Comparison of ENCODE assay signal across 15 cellular contexts in the genomic region with DNA sequence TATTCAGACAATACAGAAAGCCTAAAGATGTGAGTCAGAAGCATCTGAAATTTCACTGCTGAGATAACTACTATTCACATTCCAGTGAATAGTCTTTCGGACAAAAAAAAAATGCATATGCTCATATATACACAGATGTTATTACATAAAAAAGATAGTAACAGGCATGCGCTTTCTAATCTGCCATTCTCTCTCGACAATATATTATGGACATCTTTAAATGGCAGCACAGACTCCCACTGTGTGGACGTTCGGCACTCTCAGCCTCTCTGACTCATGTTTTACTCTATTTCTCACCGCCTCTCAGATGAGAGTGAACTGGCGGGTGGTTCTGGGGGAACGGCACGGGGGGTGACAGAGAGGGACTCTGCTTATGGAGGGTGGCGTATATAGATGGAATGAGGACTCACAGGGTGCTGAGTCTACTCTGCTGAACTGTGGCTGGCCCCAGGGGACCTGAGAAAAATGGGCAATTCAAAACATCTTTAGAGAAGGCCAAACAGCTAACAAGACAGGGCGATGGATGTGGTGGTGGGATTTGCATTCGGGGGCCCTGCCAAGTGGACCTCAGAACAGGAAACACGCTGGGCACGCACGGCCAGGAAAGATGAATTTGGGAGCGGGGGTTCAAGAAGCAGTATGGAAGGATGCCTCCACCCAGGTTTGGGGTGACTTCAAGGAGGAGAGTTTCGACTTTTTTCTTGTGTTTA.
DNase-seq lines count a peak whose midpoint lies in the region; ATAC-seq and TF ChIP-seq lines count a peak whose summit lies in the region.
"Had no signal": no experiment of that assay in that cellular context is flagged by ENCODE, and none has a peak within 500 bp of the region (broad histone marks: within the 10 kb centered on the region; RNA-seq: fewer than 3 reads in every experiment).

No MANE protein-coding gene starts in this region.

- no peak overlapping the region for H3K18ac ChIP-seq in mesendoderm (ENCODE audit: low read length)

- TF ChIP-seq CTCF in HCT116 (IDR thresholded peaks at IDR 0.05 in 2 of 3, conservative IDR thresholded peaks at IDR 0.05 in 1 of 3; ENCODE audit: borderline replicate concordance in 1 of 3, insufficient read depth in 1 of 3, low read depth in 2 of 3, low read length in 2 of 3): no peak
- TF ChIP-seq CTCF in foreskin fibroblast (IDR thresholded peaks at IDR 0.05; ENCODE audit: low read depth, low read length): no peak

- H3K79me2 ChIP-seq in HCT116 (ENCODE audit: insufficient read depth, low read length) (no peaks in the 10 kb centered on the region), mesendoderm (ENCODE audit: control insufficient read depth, insufficient read depth, low read length) (no peaks in the 10 kb centered on the region)

- H3K23ac ChIP-seq in mesendoderm (ENCODE audit: low read length): no peak overlapping the region

- no TSS peak for BruUV-seq in HCT116 (replicated peaks; lab: Mats Ljungman, UMichigan)

- no peaks in the 10 kb centered on the region for H3K9me2 ChIP-seq in HCT116 (ENCODE audit: insufficient read depth)

- RAD21 ChIA-PET in HCT116 (lab: Charles Lee; ENCODE audit: low non-redundant PET in 1 of 2, low total read pairs in 2 of 2, uncharacterized antibody in 2 of 2, unreplicated experiment in 2 of 2): no interaction called here

- no CpG with 5 or more reads among the region's 17 CpGs for WGBS in mesendoderm (ENCODE audit: extremely low coverage, insufficient coverage, low lambda C conversion rate)

- ATAC-seq in HCT116: no peak
- ATAC-seq: left colon; natural killer cell treated with Interleukin-12 subunit alpha and Interleukin-12 subunit beta and Interleukin-15 and Interleukin-18, amount 100 ng/mL, for 72 hours had no signal

- no peak overlapping the region for H2BK15ac ChIP-seq in mesendoderm (replicated peaks; ENCODE audit: low read depth)

- no peak for TF ChIP-seq RAD21 in HCT116 (IDR thresholded peaks at IDR 0.05; ENCODE audit: low read depth)

- H3K4me1 ChIP-seq in HCT116 (ENCODE audit: control insufficient read depth in 1 of 2, insufficient read depth in 2 of 2, low read length in 2 of 2): peaks cover 26 to 62% of the 10 kb centered on the region in 2 experiments
- no peaks in the 10 kb centered on the region for H3K4me1 ChIP-seq in mesendoderm (ENCODE audit: control insufficient read depth, low read depth, low read length)

- no peak overlapping the region for H3K4ac ChIP-seq in mesendoderm (ENCODE audit: low read depth, low read length)

- H3K36me3 ChIP-seq in HCT116 (ENCODE audit: control insufficient read depth in 1 of 2, insufficient read depth in 2 of 2, low read length in 2 of 2): no peaks in the 10 kb centered on the region
- H3K36me3 ChIP-seq in mesendoderm (ENCODE audit: control insufficient read depth, insufficient read depth, low read length): no peaks in the 10 kb centered on the region

- H3K9ac ChIP-seq in HCT116 (ENCODE audit: low read length) (no peak overlapping the region), mesendoderm (ENCODE audit: low read length) (no peak overlapping the region)
- H3K9ac ChIP-seq: KMS-11 had no signal

- no peak overlapping the region for H3K27ac ChIP-seq in HCT116 (ENCODE audit: low read depth, low read length)
- no peak overlapping the region for H3K27ac ChIP-seq in mesendoderm (ENCODE audit: low read depth, low read length)
- H3K27ac ChIP-seq: KMS-11 had no signal

- no peak overlapping the region for H4K8ac ChIP-seq in mesendoderm (ENCODE audit: low read depth, low read length)

- H4K20me1 ChIP-seq in HCT116 (ENCODE audit: insufficient read depth): no peaks in the 10 kb centered on the region

- H3K9me3 ChIP-seq in HCT116 (ENCODE audit: control insufficient read depth in 1 of 2, insufficient read depth in 1 of 2, low read depth in 1 of 2, low read length in 2 of 2): no peaks in the 10 kb centered on the region

- H2AK5ac ChIP-seq in mesendoderm (ENCODE audit: low read length): no peak overlapping the region

- no peak overlapping the region for H4K5ac ChIP-seq in mesendoderm (ENCODE audit: low read length)

- TF ChIP-seq POLR2A in HCT116 (IDR thresholded peaks at IDR 0.05; ENCODE audit: borderline replicate concordance, extremely low read depth, insufficient read depth, insufficient read length): no peak

- CTCF ChIA-PET in HCT116 (lab: Charles Lee): no interaction called here

- DNase-seq in HCT116 (ENCODE audit: low read depth, low spot score) (no peak), T1000 (lab: John Stamatoyannopoulos, UW) (peak; percentile 10), foreskin fibroblast (peak; percentile 12 to 44), superior temporal gyrus (ENCODE audit: extremely low spot score) (peak; percentile 69), midbrain (lab: John Stamatoyannopoulos, UW) (no peak), mesendoderm (no peak)
- no peak for DNase-seq in stimulated activated CD4-positive, alpha-beta T cell treated with anti-CD3 and anti-CD28 coated beads, Interleukin-15, amount 100 ng/mL, for 24 hours
- DNase-seq: activated CD4-positive, CD25-positive, alpha-beta regulatory T cell; amniotic stem cell; CD8-positive, alpha-beta memory T cell; left colon; NCI-H1694; NCI-H69 had no signal

- H3K27me3 ChIP-seq in HCT116 (ENCODE audit: insufficient read depth, low read length) (no peaks in the 10 kb centered on the region), mesendoderm (ENCODE audit: insufficient read depth, low read length, poor library complexity) (no peaks in the 10 kb centered on the region)

- no peaks in the 10 kb centered on the region for H3K79me1 ChIP-seq in mesendoderm (ENCODE audit: low read length)

- H2BK120ac ChIP-seq in mesendoderm (ENCODE audit: low read depth, low read length): no peak overlapping the region

- POLR2A ChIA-PET in HCT116 (lab: Charles Lee): no interaction called here

- H2BK5ac ChIP-seq in mesendoderm (ENCODE audit: low read length): no peak overlapping the region

- no peak overlapping the region for H3K56ac ChIP-seq in mesendoderm (ENCODE audit: low read length)

- peak overlapping the region; percentile 89 for H2AFZ ChIP-seq in HCT116 (ENCODE audit: low read depth, low read length, poor library complexity, severe bottlenecking)

- peak overlapping the region; percentile 52 for H3K4me2 ChIP-seq in HCT116 (ENCODE audit: low read length)
- H3K4me2 ChIP-seq in mesendoderm (ENCODE audit: low read length): no peak overlapping the region
- H3K4me2 ChIP-seq: KMS-11 had no signal

- H3K4me3 ChIP-seq in HCT116 (replicated peaks in 1 of 2; ENCODE audit: low read depth in 1 of 2, low read length in 2 of 2) (no peak overlapping the region), foreskin fibroblast (ENCODE audit: low read depth in 1 of 2, low read length in 2 of 2) (no peak overlapping the region), mesendoderm (ENCODE audit: low read length) (no peak overlapping the region)

- intact Hi-C loops in HCT116 (cut with micrococcal nuclease): no loop called here

TF ChIP-seq in HCT116, 20 proteins besides CTCF, POLR2A, EP300 and RAD21:
- TF ChIP-seq ZNF274 (IDR thresholded peaks at IDR 0.05; ENCODE audit: low read depth, low read length) (no peak), CBX3 (IDR thresholded peaks at IDR 0.05; ENCODE audit: low read depth) (no peak), EGR1 (IDR thresholded peaks at IDR 0.05; ENCODE audit: low read depth) (no peak), YY1 (IDR thresholded peaks at IDR 0.05; ENCODE audit: extremely low read depth, insufficient replicate concordance, low read depth, low read length) (no peak), ELF1 (IDR thresholded peaks at IDR 0.05; ENCODE audit: borderline replicate concordance, low read depth) (no peak), EZH2 (IDR thresholded peaks at IDR 0.05) (no peak), EZH2phosphoT487 (IDR thresholded peaks at IDR 0.05; ENCODE audit: borderline replicate concordance) (no peak), CEBPB (IDR thresholded peaks at IDR 0.05; ENCODE audit: low read depth) (no peak), TCF7L2 (IDR thresholded peaks at IDR 0.05; ENCODE audit: borderline replicate concordance, extremely low read depth, insufficient read depth, insufficient read length) (no peak), SIN3A (IDR thresholded peaks at IDR 0.05; ENCODE audit: low read depth) (no peak), FOSL1 (IDR thresholded peaks at IDR 0.05; ENCODE audit: low read depth) (no peak), POLR2AphosphoS5 (IDR thresholded peaks at IDR 0.05; ENCODE audit: low read depth, low read length) (no peak), JUND (IDR thresholded peaks at IDR 0.05) (no peak), SRF (IDR thresholded peaks at IDR 0.05; ENCODE audit: low read depth) (no peak), SP1 (IDR thresholded peaks at IDR 0.05; ENCODE audit: low read depth) (no peak)
- TF ChIP-seq, protein P1, sequence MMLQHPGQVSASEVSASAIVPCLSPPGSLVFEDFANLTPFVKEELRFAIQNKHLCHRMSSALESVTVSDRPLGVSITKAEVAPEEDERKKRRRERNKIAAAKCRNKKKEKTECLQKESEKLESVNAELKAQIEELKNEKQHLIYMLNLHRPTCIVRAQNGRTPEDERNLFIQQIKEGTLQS (IDR thresholded peaks at IDR 0.05): no peak
- TF ChIP-seq, protein P2, sequence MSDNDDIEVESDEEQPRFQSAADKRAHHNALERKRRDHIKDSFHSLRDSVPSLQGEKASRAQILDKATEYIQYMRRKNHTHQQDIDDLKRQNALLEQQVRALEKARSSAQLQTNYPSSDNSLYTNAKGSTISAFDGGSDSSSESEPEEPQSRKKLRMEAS (IDR thresholded peaks at IDR 0.05): no peak
- TF ChIP-seq, protein P3, sequence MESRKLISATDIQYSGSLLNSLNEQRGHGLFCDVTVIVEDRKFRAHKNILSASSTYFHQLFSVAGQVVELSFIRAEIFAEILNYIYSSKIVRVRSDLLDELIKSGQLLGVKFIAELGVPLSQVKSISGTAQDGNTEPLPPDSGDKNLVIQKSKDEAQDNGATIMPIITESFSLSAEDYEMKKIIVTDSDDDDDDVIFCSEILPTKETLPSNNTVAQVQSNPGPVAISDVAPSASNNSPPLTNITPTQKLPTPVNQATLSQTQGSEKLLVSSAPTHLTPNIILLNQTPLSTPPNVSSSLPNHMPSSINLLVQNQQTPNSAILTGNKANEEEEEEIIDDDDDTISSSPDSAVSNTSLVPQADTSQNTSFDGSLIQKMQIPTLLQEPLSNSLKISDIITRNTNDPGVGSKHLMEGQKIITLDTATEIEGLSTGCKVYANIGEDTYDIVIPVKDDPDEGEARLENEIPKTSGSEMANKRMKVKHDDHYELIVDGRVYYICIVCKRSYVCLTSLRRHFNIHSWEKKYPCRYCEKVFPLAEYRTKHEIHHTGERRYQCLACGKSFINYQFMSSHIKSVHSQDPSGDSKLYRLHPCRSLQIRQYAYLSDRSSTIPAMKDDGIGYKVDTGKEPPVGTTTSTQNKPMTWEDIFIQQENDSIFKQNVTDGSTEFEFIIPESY (IDR thresholded peaks at IDR 0.05; ENCODE audit: extremely low read depth, insufficient replicate concordance, low read length): no peak
TF ChIP-seq in HCT116: peak in this region for 0.

Comparison
In these comparisons a context has a peak if more than half of its experiments do, and no peak if none do; other contexts are left out.
1. DNase-seq: peak in T1000 (single experiment), foreskin fibroblast (2 of 2) and superior temporal gyrus (single experiment); none in HCT116 (single experiment), midbrain (single experiment), mesendoderm (single experiment) and stimulated activated CD4-positive, alpha-beta T cell treated with anti-CD3 and anti-CD28 coated beads, Interleukin-15, amount 100 ng/mL, for 24 hours (single experiment).